1 cellular context compared by ENCODE assay signal in genomic region chr21:30072496-30072895, GRCh38.
TF ChIP-seq lines count a peak whose summit lies in the region.

No MANE protein-coding gene starts in this region.

TF ChIP-seq in GM23338, 12 proteins besides CTCF, POLR2A, EP300 and RAD21 (continued from another document):
- TF ChIP-seq STAT1 (IDR thresholded peaks at IDR 0.05; ENCODE audit: unreplicated experiment), result no peak
TF ChIP-seq in GM23338: peak in this region for 2.
